ENCODE assay signal across 10 cellular contexts in the genomic region with DNA sequence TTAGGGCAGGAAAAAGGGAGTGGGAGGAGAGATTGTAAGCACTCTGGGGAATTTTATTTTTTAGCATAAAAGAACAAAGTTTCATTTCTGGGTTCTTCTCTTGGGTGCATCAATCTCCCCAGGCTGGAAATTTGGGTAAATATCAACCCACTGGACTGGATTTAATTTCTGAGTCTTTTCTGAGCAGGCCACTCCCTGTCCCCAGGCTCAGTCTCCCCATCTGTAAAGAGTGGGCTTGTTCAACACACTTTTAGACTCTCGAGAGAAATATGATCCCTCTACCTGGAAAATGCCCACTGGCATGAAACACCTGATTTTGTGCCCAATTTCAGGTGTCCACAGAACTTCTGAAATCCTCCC. TPM values are rescaled to one million over a fixed set of nuclear protein-coding genes. Genes with fewer than 3 reads are reported as not detected.
A peak's percentile ranks its signal among the peaks of the same experiment; 100 is the strongest.
DNase-seq lines count a peak whose midpoint lies in the region; ATAC-seq, FAIRE-seq and TF ChIP-seq lines count a peak whose summit lies in the region.
"Had no signal": no experiment of that assay in that cellular context is flagged by ENCODE, and none has a peak within 500 bp of the region (broad histone marks: within the 10 kb centered on the region; RNA-seq: fewer than 3 reads in every experiment).

No MANE protein-coding gene starts in this region.

- CTCF ChIA-PET in Calu3 (lab: Charles Lee), result interaction anchor here (0.6 kb wide), 2 partner anchors 59 to 163 kb away, joined by 3 read pairs; no protein-coding TSS in a partner anchor

- DNase-seq in Calu3, result no peak
- DNase-seq in Peyer's patch, result no peak
- no peak for DNase-seq in endothelial cell (ENCODE audit: low spot score)
- no peak for DNase-seq in pancreas
- DNase-seq in NCI-H1417 treated with DMSO at 0.1 percent for 48 hours (lab: John Stamatoyannopoulos, UW), result no peak
- no peak for DNase-seq in lower leg skin (ENCODE audit: low spot score in 2 of 2)

- TF ChIP-seq POLR2A in Peyer's patch (IDR thresholded peaks at IDR 0.05) (no peak), lower leg skin (IDR thresholded peaks at IDR 0.05) (no peak)

- H3K27ac ChIP-seq in Peyer's patch, result peak overlapping the region; percentile 1 to 78 (median 68)
- peak overlapping the region; percentile 22 to 75 (median 50) for H3K27ac ChIP-seq in pancreas

- no peak for TF ChIP-seq CTCF in Calu3 (IDR thresholded peaks at IDR 0.05; ENCODE audit: unreplicated experiment)
- TF ChIP-seq CTCF in Peyer's patch (IDR thresholded peaks at IDR 0.05), result no peak
- TF ChIP-seq CTCF in endothelial cell (IDR thresholded peaks at IDR 0.05; ENCODE audit: unreplicated experiment), result no peak
- TF ChIP-seq CTCF in pancreas (IDR thresholded peaks at IDR 0.05), result no peak
- no peak for TF ChIP-seq CTCF in lower leg skin (IDR thresholded peaks at IDR 0.05)

- ATAC-seq in pancreas, result peak in 1 of 4 donors; percentile 2
- no peak for ATAC-seq in HG03095 (IDR thresholded peaks at IDR 0.05; ENCODE audit: unreplicated experiment)
- no peak for ATAC-seq in GM19455 (IDR thresholded peaks at IDR 0.05; ENCODE audit: unreplicated experiment)

- H3K27ac Mint-ChIP-seq in Calu3 (ENCODE audit: unreplicated experiment), result no peak overlapping the region
- no peak overlapping the region for H3K27ac Mint-ChIP-seq in endothelial cell (ENCODE audit: unreplicated experiment)

- H3K4me3 ChIP-seq in Peyer's patch (peak overlapping the region in 1 of 4 donors; percentile 53), pancreas (peak overlapping the region in 1 of 4 donors; percentile 54), lower leg skin (ENCODE audit: low read depth, poor library complexity, severe bottlenecking) (no peak overlapping the region)

- H3K9me3 Mint-ChIP-seq in Calu3 (ENCODE audit: low read depth, unreplicated experiment) (no peaks in the 10 kb centered on the region), endothelial cell (ENCODE audit: unreplicated experiment) (no peaks in the 10 kb centered on the region)

- H3K4me1 Mint-ChIP-seq in Calu3 (ENCODE audit: low read depth, unreplicated experiment) (peaks cover 14% of the 10 kb centered on the region), endothelial cell (ENCODE audit: unreplicated experiment) (peaks cover 6% of the 10 kb centered on the region)

- H3K36me3 Mint-ChIP-seq in Calu3 (ENCODE audit: insufficient read depth, unreplicated experiment) (peaks cover 14% of the 10 kb centered on the region), endothelial cell (ENCODE audit: low read depth, unreplicated experiment) (no peaks in the 10 kb centered on the region)

- H3K4me1 ChIP-seq in Peyer's patch, result peaks cover 0 to 33% (median 3%) of the 10 kb centered on the region in 4 donors
- peaks cover 9 to 28% (median 13%) of the 10 kb centered on the region in 3 donors for H3K4me1 ChIP-seq in pancreas

- FAIRE-seq in pancreas (lab: Jason Lieb, UNC), result no peak
- FAIRE-seq: colon had no signal

- no TSS peak for BruUV-seq in Calu3 (replicated peaks; lab: Mats Ljungman, UMichigan)

- peak overlapping the region; percentile 65 for H3K4me3 Mint-ChIP-seq in Calu3 (ENCODE audit: low read depth, unreplicated experiment)
- H3K4me3 Mint-ChIP-seq in endothelial cell (ENCODE audit: unreplicated experiment), result peak overlapping the region; percentile 88

- intact Hi-C loops in Calu3 (cut with micrococcal nuclease; ENCODE audit: unreplicated experiment), result loop anchor here (5.0 kb wide), 1 partner anchor 47 kb away; no protein-coding TSS in a partner anchor
- intact Hi-C loops in pancreas (cut with DNase I), result no loop called here
- intact Hi-C loops in lower leg skin (cut with DNase I; ENCODE audit: low total_unique reads), result no loop called here

- H3K27me3 Mint-ChIP-seq in Calu3 (ENCODE audit: unreplicated experiment), result peaks cover 12% of the 10 kb centered on the region
- peaks cover 17% of the 10 kb centered on the region for H3K27me3 Mint-ChIP-seq in endothelial cell (ENCODE audit: unreplicated experiment)

- H3K9me3 ChIP-seq in Peyer's patch, result no peaks in the 10 kb centered on the region
- H3K9me3 ChIP-seq in pancreas, result no peaks in the 10 kb centered on the region

- H3K27me3 ChIP-seq in Peyer's patch, result no peaks in the 10 kb centered on the region
- H3K27me3 ChIP-seq in pancreas, result no peaks in the 10 kb centered on the region

- 20 to 21% methylated on average over 1 of the region's 1 CpG for WGBS in pancreas, 2 donors
- 38 to 43% methylated on average over 1 of the region's 1 CpG for WGBS in lower leg skin, 2 donors

- H3K36me3 ChIP-seq in Peyer's patch (no peaks in the 10 kb centered on the region), pancreas (no peaks in the 10 kb centered on the region)

RNA-seq across cellular contexts. Expression of gene VTN, which starts 0.6 kb away (rescaled TPM):
- 0.22 TPM in 1 of 2 replicates, not detected in the other for total RNA-seq in Calu3 (2022)
- under 1 TPM in 1 of 4 donors, not detected in 3; 0.57 TPM for total RNA-seq in Peyer's patch
- total RNA-seq in endothelial cell (ENCODE audit: unreplicated experiment), result not detected
- total RNA-seq in pancreas, result 10 to 100 TPM in 2 of 6 donors, 1 to 10 TPM in 4; 5.2 to 21.5 (median 9.5) TPM
- 10 to 100 TPM; 14.6 to 21.6 TPM for polyA plus RNA-seq in pancreas
- under 1 TPM in 1 of 4 donors, not detected in 3; 0.10 TPM for total RNA-seq in lower leg skin
- total RNA-seq: renal cortical epithelial cell had no signal

RNA-seq across cellular contexts. Expression of gene SARM1, which starts 0.8 kb away (rescaled TPM):
- total RNA-seq in Calu3 (2022), result 7.1 and 8.1 TPM in 2 replicates
- total RNA-seq in Peyer's patch, result 10 to 100 TPM; 12.8 to 37.6 (median 24.6) TPM
- total RNA-seq in endothelial cell (ENCODE audit: unreplicated experiment), result 5.8 TPM
- 10 to 100 TPM; 14.2 to 22.1 (median 17.4) TPM for total RNA-seq in pancreas
- 10 to 100 TPM; 15.7 to 19.0 TPM for polyA plus RNA-seq in pancreas
- 10 to 100 TPM in 3 of 4 donors, 1 to 10 TPM in 1; 4.0 to 15.4 (median 12.1) TPM for total RNA-seq in lower leg skin

RNA-seq across cellular contexts. Expression of gene SEBOX, which starts 5.7 kb away (rescaled TPM):
- total RNA-seq in Calu3 (2022), result not detected in 2 replicates
- total RNA-seq in Peyer's patch, result not detected
- total RNA-seq in endothelial cell (ENCODE audit: unreplicated experiment), result not detected
- not detected for total RNA-seq in pancreas
- polyA plus RNA-seq in pancreas, result not detected
- not detected for total RNA-seq in lower leg skin
- total RNA-seq: renal cortical epithelial cell had no signal

RNA-seq across cellular contexts. Expression of gene POLDIP2, which starts 13.4 kb away (rescaled TPM):
- total RNA-seq in Calu3 (2022), result 82.7 and 85.9 TPM in 2 replicates
- 10 to 100 TPM; 49.5 to 87.2 (median 79.0) TPM for total RNA-seq in Peyer's patch
- 57.2 TPM for total RNA-seq in endothelial cell (ENCODE audit: unreplicated experiment)
- total RNA-seq in pancreas, result 10 to 100 TPM; 40.7 to 51.2 (median 42.5) TPM
- 10 to 100 TPM; 28.3 to 41.0 TPM for polyA plus RNA-seq in pancreas
- 10 to 100 TPM; 52.1 to 90.2 (median 73.7) TPM for total RNA-seq in lower leg skin

RNA-seq across cellular contexts. Expression of gene TNFAIP1, which starts 35.2 kb away (rescaled TPM):
- total RNA-seq in Calu3 (2022) (45.9 and 49.4 TPM in 2 replicates), Peyer's patch (10 to 100 TPM; 28.9 to 36.3 (median 31.1) TPM), endothelial cell (ENCODE audit: unreplicated experiment) (104 TPM), pancreas (10 to 100 TPM; 20.8 to 56.8 (median 31.8) TPM), lower leg skin (10 to 100 TPM; 23.6 to 42.6 (median 36.9) TPM)
- 10 to 100 TPM; 11.5 to 16.8 TPM for polyA plus RNA-seq in pancreas
